Comparison of ENCODE assay signal across 11 cellular contexts in genomic region chr14:22686176-22686611, GRCh38. TPM values are rescaled to one million over a fixed set of nuclear protein-coding genes. Genes with fewer than 3 reads are reported as not detected.
DNase-seq lines count a peak whose midpoint lies in the region; ATAC-seq, FAIRE-seq and TF ChIP-seq lines count a peak whose summit lies in the region.
"Not testable (repeated sequence)": the region's sequence is repeated elsewhere in the genome, so short reads cannot be mapped to it uniquely, and the experiment has no call there.
"Had no signal": no experiment of that assay in that cellular context is flagged by ENCODE, and none has a peak within 500 bp of the region (broad histone marks: within the 10 kb centered on the region; RNA-seq: fewer than 3 reads in every experiment).

No MANE protein-coding gene starts in this region.

- not testable (repeated sequence) for TF ChIP-seq EP300 in HepG2 (IDR thresholded peaks at IDR 0.05; ENCODE audit: low read depth in 2 of 2, low read length in 2 of 2); HepG2 (CRISPR knock-in tag; IDR thresholded peaks at IDR 0.05; ENCODE audit: borderline replicate concordance)

- BruUV-seq in HepG2 (replicated peaks; lab: Mats Ljungman, UMichigan): not testable (repeated sequence)

- not testable (repeated sequence) for TF ChIP-seq RAD21 in HepG2 (CRISPR knock-in tag; IDR thresholded peaks at IDR 0.05)

- FAIRE-seq in HepG2 (lab: Jason Lieb, UNC); pancreas (lab: Jason Lieb, UNC): not testable (repeated sequence)

- peaks cover 8 to 10% of the 10 kb centered on the region in 2 donors for H3K9me3 Mint-ChIP-seq in activated T-cell treated with anti-CD3 and anti-CD28 coated beads, Interleukin-2, amount 50 U/mL, for 72 hours
- peaks cover 30% of the 10 kb centered on the region for H3K9me3 Mint-ChIP-seq in endodermal cell

- H3K36me3 Mint-ChIP-seq in activated T-cell treated with anti-CD3 and anti-CD28 coated beads, Interleukin-2, amount 50 U/mL, for 72 hours (ENCODE audit: insufficient read depth in 2 of 2): peaks cover 7 to 18% of the 10 kb centered on the region in 2 donors
- not testable (repeated sequence) for H3K36me3 Mint-ChIP-seq in endodermal cell (ENCODE audit: low read depth)

- in situ Hi-C loops in HepG2 (cut with HindIII; ENCODE audit: extremely low pct_ligation_motif_present, low pct_unique_long_range_greater_than_20kb): not testable (repeated sequence)

- POLR2A ChIA-PET in HepG2 (lab: Yijun Ruan, JAX): not testable (repeated sequence)

- not testable (repeated sequence) for H3K4me3 ChIP-seq in endodermal cell (ENCODE audit: low read length); pancreas
- H3K4me3 ChIP-seq in HepG2 (replicated peaks in 1 of 3; ENCODE audit: insufficient read depth in 1 of 3, low read depth in 2 of 3, low read length in 3 of 3): peak overlapping the region in 1 of 3 experiments; percentile 25; a peak in 1 of 6 replicates

- H3K36me3 ChIP-seq in ES-I3 (ENCODE audit: insufficient read depth, low read length); endodermal cell (ENCODE audit: control insufficient read depth, insufficient read depth, low read length); HepG2 (replicated peaks in 1 of 2; ENCODE audit: control insufficient read depth in 1 of 2, insufficient read depth in 2 of 2, low read length in 2 of 2); pancreas: not testable (repeated sequence)

- CTCF ChIA-PET in HepG2 (lab: Yijun Ruan, JAX; ENCODE audit: low intra/inter-chr PET ratio, low total read pairs): not testable (repeated sequence)

- H3K27me3 Mint-ChIP-seq in activated T-cell treated with anti-CD3 and anti-CD28 coated beads, Interleukin-2, amount 50 U/mL, for 72 hours (ENCODE audit: low read depth): peaks cover 58% of the 10 kb centered on the region
- peaks cover 30% of the 10 kb centered on the region for H3K27me3 Mint-ChIP-seq in endodermal cell (ENCODE audit: insufficient read depth)

- H3K27me3 ChIP-seq in endodermal cell (ENCODE audit: control insufficient read depth, insufficient read depth, low read length, poor library complexity, severe bottlenecking); pancreas: not testable (repeated sequence)
- H3K27me3 ChIP-seq in HepG2 (ENCODE audit: control insufficient read depth in 1 of 2, insufficient read depth in 2 of 2, low read length in 2 of 2): peaks cover 0 to 15% of the 10 kb centered on the region in 2 experiments; a peak in 1 of 5 replicates

- H3K4me1 ChIP-seq in ES-I3 (ENCODE audit: insufficient read depth, low read length); pancreas: not testable (repeated sequence)
- H3K4me1 ChIP-seq in endodermal cell (ENCODE audit: control insufficient read depth, insufficient read depth, low read length) (peaks cover 13% of the 10 kb centered on the region), HepG2 (ENCODE audit: insufficient read depth, low read length) (peaks cover 33% of the 10 kb centered on the region)

- not testable (repeated sequence) for H3K27ac ChIP-seq in endodermal cell (ENCODE audit: low read depth, low read length); HepG2 (ENCODE audit: extremely low read length, insufficient read depth, low read length); pancreas

- H3K4me2 ChIP-seq in HepG2 (ENCODE audit: low read depth, low read length): peak overlapping the region; percentile 34

- H3K27ac Mint-ChIP-seq in activated T-cell treated with anti-CD3 and anti-CD28 coated beads, Interleukin-2, amount 50 U/mL, for 72 hours: not testable (repeated sequence)
- peak overlapping the region; percentile 52 for H3K27ac Mint-ChIP-seq in endodermal cell

- not testable (repeated sequence) for H3K4me3 Mint-ChIP-seq in activated T-cell treated with anti-CD3 and anti-CD28 coated beads, Interleukin-2, amount 50 U/mL, for 72 hours
- peak overlapping the region; percentile 40 for H3K4me3 Mint-ChIP-seq in endodermal cell

- not testable (repeated sequence) for TF ChIP-seq CTCF in endodermal cell (conservative IDR thresholded peaks at IDR 0.05); HepG2 (CRISPR knock-in tag; IDR thresholded peaks at IDR 0.05); pancreas (IDR thresholded peaks at IDR 0.05)

- H3K9ac ChIP-seq in ES-I3 (ENCODE audit: low read depth, low read length): peak overlapping the region; percentile 18; the same call in 1 of the 2 replicates
- not testable (repeated sequence) for H3K9ac ChIP-seq in endodermal cell (ENCODE audit: extremely low read depth, low read length, poor library complexity, severe bottlenecking); HepG2 (ENCODE audit: insufficient read depth, low read depth, low read length)

- WGBS in endodermal cell (ENCODE audit: insufficient coverage in 1 of 2, insufficient read length in 1 of 2), 2 experiments: 50 to 51% methylated on average over 6 of the region's 6 CpGs
- WGBS in HepG2 (ENCODE audit: low lambda C conversion rate): 0% methylated on average over 6 of the region's 6 CpGs
- WGBS in pancreas, 2 donors: 12 to 13% methylated on average over 6 of the region's 6 CpGs

- H4K20me1 ChIP-seq in HepG2 (ENCODE audit: insufficient read depth, low read length): not testable (repeated sequence)

- intact Hi-C loops in HepG2 (cut with micrococcal nuclease; ENCODE audit: unreplicated experiment); pancreas (cut with DNase I): not testable (repeated sequence)

- TF ChIP-seq POLR2A in HepG2 (IDR thresholded peaks at IDR 0.05; ENCODE audit: insufficient read depth in 1 of 2, low read depth in 2 of 2, low read length in 2 of 2): not testable (repeated sequence)

- peak; percentile 38 for DNase-seq in M059J (ENCODE audit: low read depth)
- peak; percentile 45 for DNase-seq in RPMI7951 (ENCODE audit: low read depth)
- DNase-seq in activated T-cell treated with anti-CD3 and anti-CD28 coated beads, Interleukin-2, amount 50 U/mL, for 72 hours: peak; percentile 28 to 38
- DNase-seq in endodermal cell: peak; percentile 74
- DNase-seq in HepG2 (ENCODE audit: low spot score): not testable (repeated sequence)
- DNase-seq in pancreas: peak in 5 of 6 donors; percentile 53 to 71 (median 59)
- peak; percentile 36 for DNase-seq in stimulated activated CD8-positive, alpha-beta memory T cell treated with anti-CD3 and anti-CD28 coated beads, Interleukin-4, amount 100 ng/mL, for 48 hours

- not testable (repeated sequence) for ATAC-seq in activated T-cell treated with anti-CD3 and anti-CD28 coated beads, Interleukin-2, amount 50 U/mL, for 72 hours (replicated peaks in 1 of 2); HepG2
- ATAC-seq in pancreas: peak in 3 of 4 donors; percentile 32 to 81 (median 51)

- not testable (repeated sequence) for H3K9me3 ChIP-seq in ES-I3 (ENCODE audit: control insufficient read depth, insufficient read depth, low read length); endodermal cell (ENCODE audit: control insufficient read depth, low read length); HepG2 (ENCODE audit: low read length); pancreas

- H3K4me1 Mint-ChIP-seq in activated T-cell treated with anti-CD3 and anti-CD28 coated beads, Interleukin-2, amount 50 U/mL, for 72 hours (ENCODE audit: low read depth): peaks cover 14% of the 10 kb centered on the region
- peaks cover 16% of the 10 kb centered on the region for H3K4me1 Mint-ChIP-seq in endodermal cell

- not testable (repeated sequence) for H2AFZ ChIP-seq in HepG2 (ENCODE audit: low read length)

- not testable (repeated sequence) for H3K79me2 ChIP-seq in HepG2 (ENCODE audit: insufficient read depth, low read length)

RNA-seq across cellular contexts. Expression of gene OR6J1, which starts 42.0 kb away (rescaled TPM):
- not detected in 2 replicates for total RNA-seq in M059J (2014; rRNA removed; shearing (Covaris generic))
- total RNA-seq in RPMI7951 (2014; rRNA removed; shearing (Covaris generic)): not detected in 2 replicates
- not detected for total RNA-seq in activated T-cell treated with anti-CD3 and anti-CD28 coated beads, Interleukin-2, amount 50 U/mL, for 72 hours
- total RNA-seq in endodermal cell (not detected), HepG2 (2016; rRNA removed; fragmentation: Illumina TruSeq; extraction: Trizol) (not detected in 2 replicates), pancreas (under 1 TPM in 1 of 6 donors, not detected in 5; 0.03 TPM)
- polyA plus RNA-seq in endodermal cell (2013, experiment 1 of 2): not detected
- polyA plus RNA-seq in endodermal cell (2013, experiment 2 of 2): not detected
- not detected in 2 replicates for total RNA-seq in HepG2 (2016; cell fraction: cytosol; rRNA removed; fragmentation: Illumina TruSeq; extraction: Trizol; ENCODE audit: low read depth)
- total RNA-seq in HepG2 (2016; cell fraction: insoluble cytoplasmic fraction; rRNA removed; fragmentation: Illumina TruSeq; extraction: Trizol): not detected in 2 replicates
- total RNA-seq in HepG2 (2016; cell fraction: membrane; rRNA removed; fragmentation: Illumina TruSeq; extraction: Trizol): not detected in 2 replicates
- not detected in 2 replicates for total RNA-seq in HepG2 (2016; cell fraction: nucleus; rRNA removed; fragmentation: Illumina TruSeq; extraction: Trizol)
- polyA plus RNA-seq in HepG2 (2011; rRNA removed) (not detected in 2 replicates), pancreas (under 1 TPM in 1 of 2 donors, not detected in 1; 0.05 TPM)
- polyA plus RNA-seq in HepG2 (2011; cell fraction: cytosol; rRNA removed): not detected in 2 replicates
- not detected in 2 replicates for polyA plus RNA-seq in HepG2 (2011; cell fraction: nucleus; rRNA removed)
- not detected in 2 replicates for polyA plus RNA-seq in HepG2 (2012)
- not detected in 2 replicates for polyA plus RNA-seq in HepG2 (2016; cell fraction: cytosol; fragmentation: Illumina TruSeq; extraction: Trizol; ENCODE audit: low read depth)
- not detected in 2 replicates for polyA plus RNA-seq in HepG2 (2016; cell fraction: insoluble cytoplasmic fraction; fragmentation: Illumina TruSeq; extraction: Trizol; ENCODE audit: low read depth)
- not detected in 2 replicates for polyA plus RNA-seq in HepG2 (2016; cell fraction: membrane; fragmentation: Illumina TruSeq; extraction: Trizol; ENCODE audit: low read depth)
- not detected in 2 replicates for polyA plus RNA-seq in HepG2 (2016; cell fraction: nucleus; fragmentation: Illumina TruSeq; extraction: Trizol; ENCODE audit: insufficient read depth, low read depth)
- polyA minus RNA-seq in HepG2 (2011; rRNA and poly(A)+ RNA removed; ENCODE audit: low replicate concordance): not detected in 2 replicates
- not detected in 2 replicates for polyA minus RNA-seq in HepG2 (2011; cell fraction: cytosol; rRNA and poly(A)+ RNA removed)
- not detected in 2 replicates for polyA minus RNA-seq in HepG2 (2011; cell fraction: nucleus; rRNA and poly(A)+ RNA removed)
- total RNA-seq: A673; CD4-positive, CD25-positive, alpha-beta regulatory T cell; PC-3 had no signal
- polyA plus RNA-seq: CD4-positive, CD25-positive, alpha-beta regulatory T cell had no signal
